13 cellular contexts compared by ENCODE assay signal in genomic region chr10:90847436-90847835, GRCh38. TPM values are rescaled to one million over a fixed set of nuclear protein-coding genes. Genes with fewer than 3 reads are reported as not detected.
DNase-seq lines count a peak whose midpoint lies in the region; ATAC-seq and TF ChIP-seq lines count a peak whose summit lies in the region.
"Had no signal": no experiment of that assay in that cellular context is flagged by ENCODE, and none has a peak within 500 bp of the region (broad histone marks: within the 10 kb centered on the region; RNA-seq: fewer than 3 reads in every experiment).

No MANE protein-coding gene starts in this region.

- intact Hi-C loops in naive thymus-derived CD4-positive, alpha-beta T cell (cut with micrococcal nuclease): no loop called here
- intact Hi-C loops in cardiac septum (cut with DNase I): no loop called here

- H3K4me3 Mint-ChIP-seq in naive thymus-derived CD4-positive, alpha-beta T cell: no peak overlapping the region
- H3K4me3 Mint-ChIP-seq: activated naive CD8-positive, alpha-beta T cell treated with anti-CD3 and anti-CD28 coated beads, Interleukin-2, amount 50 U/mL, for 24 hours had no signal

- H3K4me1 ChIP-seq in naive thymus-derived CD4-positive, alpha-beta T cell (ENCODE audit: control insufficient read depth in 2 of 2, insufficient read depth in 2 of 2, low read length in 2 of 2): no peaks in the 10 kb centered on the region

- DNase-seq in ELR (ENCODE audit: low read depth) (peak; percentile 65), MV-4-11 (lab: John Stamatoyannopoulos, UW) (peak; percentile 78), astrocyte of the spinal cord (ENCODE audit: low read depth, low spot score) (peak; percentile 81), cortex of kidney (lab: John Stamatoyannopoulos, UW) (no peak), cardiac septum (ENCODE audit: low spot score) (no peak), GM19240 (ENCODE audit: insufficient read length, low spot score) (no peak)
- no peak for DNase-seq in naive thymus-derived CD4-positive, alpha-beta T cell
- DNase-seq: activated naive CD8-positive, alpha-beta T cell treated with anti-CD3 and anti-CD28 coated beads, Interleukin-2, amount 50 U/mL, for 24 hours; esophagus squamous epithelium; mucosa of descending colon; NCI-H69 had no signal

- peaks cover 0 to 31% (median 16%) of the 10 kb centered on the region in 11 donors for H3K9me3 Mint-ChIP-seq in naive thymus-derived CD4-positive, alpha-beta T cell

- POLR2A ChIA-PET in naive thymus-derived CD4-positive, alpha-beta T cell (lab: Charles Lee): no interaction called here

- no peak for TF ChIP-seq CTCF in astrocyte of the spinal cord (IDR thresholded peaks at IDR 0.05; ENCODE audit: low read depth, low read length)

- H3K27ac ChIP-seq in naive thymus-derived CD4-positive, alpha-beta T cell (ENCODE audit: low read depth, low read length): no peak overlapping the region
- H3K27ac ChIP-seq: esophagus squamous epithelium, VCaP had no signal

- H3K27me3 ChIP-seq in naive thymus-derived CD4-positive, alpha-beta T cell (ENCODE audit: control insufficient read depth in 2 of 2, insufficient read depth in 2 of 2, low read length in 2 of 2): no peaks in the 10 kb centered on the region

- no peaks in the 10 kb centered on the region for H3K36me3 ChIP-seq in naive thymus-derived CD4-positive, alpha-beta T cell (ENCODE audit: control insufficient read depth in 2 of 3, insufficient read depth in 3 of 3, low read length in 3 of 3)
- H3K36me3 ChIP-seq: esophagus squamous epithelium had no signal

- CTCF ChIA-PET in naive thymus-derived CD4-positive, alpha-beta T cell (lab: Charles Lee): no interaction called here

- peak; percentile 68 for ATAC-seq in naive thymus-derived CD4-positive, alpha-beta T cell
- ATAC-seq in HG02885 (IDR thresholded peaks at IDR 0.05; ENCODE audit: poor library complexity, unreplicated experiment): no peak
- ATAC-seq: activated naive CD8-positive, alpha-beta T cell treated with anti-CD3 and anti-CD28 coated beads, Interleukin-2, amount 50 U/mL, for 24 hours; mucosa of descending colon had no signal

- H3K9me3 ChIP-seq in naive thymus-derived CD4-positive, alpha-beta T cell (ENCODE audit: control insufficient read depth in 2 of 3, low read length in 3 of 3): peaks cover 0 to 14% (median 4%) of the 10 kb centered on the region in 3 experiments

- H3K27me3 Mint-ChIP-seq in naive thymus-derived CD4-positive, alpha-beta T cell: peaks cover 14 to 59% (median 50%) of the 10 kb centered on the region in 5 donors

- H3K4me1 Mint-ChIP-seq in naive thymus-derived CD4-positive, alpha-beta T cell: peaks cover 0 to 7% (median 0%) of the 10 kb centered on the region in 7 donors

- H3K27ac Mint-ChIP-seq in naive thymus-derived CD4-positive, alpha-beta T cell: no peak overlapping the region
- H3K27ac Mint-ChIP-seq: activated naive CD8-positive, alpha-beta T cell treated with anti-CD3 and anti-CD28 coated beads, Interleukin-2, amount 50 U/mL, for 24 hours had no signal

- in situ Hi-C loops in astrocyte of the spinal cord (cut with HindIII; ENCODE audit: low sequenced_read_pairs): no loop called here

- H3K4me3 ChIP-seq in astrocyte of the spinal cord (ENCODE audit: low read depth, low read length): no peak overlapping the region
- no peak overlapping the region for H3K4me3 ChIP-seq in naive thymus-derived CD4-positive, alpha-beta T cell (ENCODE audit: low read length)
- H3K4me3 ChIP-seq: esophagus squamous epithelium, mucosa of descending colon had no signal

- H3K36me3 Mint-ChIP-seq in naive thymus-derived CD4-positive, alpha-beta T cell: peaks cover 7 to 14% (median 9%) of the 10 kb centered on the region in 5 donors

RNA-seq across cellular contexts. Expression of gene HTR7, which starts 10.4 kb away (rescaled TPM):
- under 1 TPM in 3 of 5 experiments, not detected in 2; 0.11 to 0.32 (median 0.13) TPM for total RNA-seq in naive thymus-derived CD4-positive, alpha-beta T cell
- polyA plus RNA-seq in naive thymus-derived CD4-positive, alpha-beta T cell: not detected
- 0.16 TPM for total RNA-seq in cardiac septum

RNA-seq across cellular contexts. Expression of gene RPP30, which starts 24.3 kb away (rescaled TPM):
- 10 to 100 TPM; 24.1 to 45.6 (median 38.0) TPM for total RNA-seq in naive thymus-derived CD4-positive, alpha-beta T cell
- 10 to 100 TPM; 47.3 to 50.0 TPM for polyA plus RNA-seq in naive thymus-derived CD4-positive, alpha-beta T cell
- total RNA-seq in cardiac septum: 24.9 TPM

Comparison
In these comparisons a context has a peak if more than half of its experiments do, and no peak if none do; other contexts are left out.
1. DNase-seq: peak in ELR (single experiment), MV-4-11 (single experiment) and astrocyte of the spinal cord (single experiment); none in naive thymus-derived CD4-positive, alpha-beta T cell (0 of 9), cortex of kidney (single experiment), cardiac septum (single experiment) and GM19240 (single experiment).